Comparison of ENCODE assay signal across 1 cellular context in genomic region chr19:14112051-14112808, GRCh38.
TF ChIP-seq lines count a peak whose summit lies in the region.

No MANE protein-coding gene starts in this region.

TF ChIP-seq in IMR-90, 13 proteins besides CTCF, POLR2A, EP300 and RAD21 (continued from another document):
- TF ChIP-seq USF2 (IDR thresholded peaks at IDR 0.05; ENCODE audit: low read depth, low read length) (no peak), MXI1 (IDR thresholded peaks at IDR 0.05; ENCODE audit: borderline replicate concordance, low read depth, low read length) (no peak), FOS (IDR thresholded peaks at IDR 0.05; ENCODE audit: low read depth, low read length) (no peak), NFE2L2 (IDR thresholded peaks at IDR 0.05; ENCODE audit: low read depth, low read length) (no peak), MAZ (IDR thresholded peaks at IDR 0.05; ENCODE audit: borderline replicate concordance, low read depth, low read length) (no peak), CHD1 (IDR thresholded peaks at IDR 0.05; ENCODE audit: low read depth, low read length) (no peak), ELK1 (IDR thresholded peaks at IDR 0.05; ENCODE audit: borderline replicate concordance, low read depth, low read length) (no peak), RFX5 (IDR thresholded peaks at IDR 0.05; ENCODE audit: low read depth, low read length) (no peak), MAFK (IDR thresholded peaks at IDR 0.05; ENCODE audit: low read depth, low read length) (no peak), RCOR1 (IDR thresholded peaks at IDR 0.05; ENCODE audit: insufficient replicate concordance, low read length) (no peak)
TF ChIP-seq in IMR-90: peak in this region for 0.
